Comparison of ENCODE assay signal across 1 cellular context in genomic region chr11:12979928-12980689, GRCh38.
TF ChIP-seq lines count a peak whose summit lies in the region.

No MANE protein-coding gene starts in this region.

TF ChIP-seq in GM23338, 12 proteins besides CTCF, POLR2A, EP300 and RAD21 (continued from another document):
- TF ChIP-seq, protein P1, sequence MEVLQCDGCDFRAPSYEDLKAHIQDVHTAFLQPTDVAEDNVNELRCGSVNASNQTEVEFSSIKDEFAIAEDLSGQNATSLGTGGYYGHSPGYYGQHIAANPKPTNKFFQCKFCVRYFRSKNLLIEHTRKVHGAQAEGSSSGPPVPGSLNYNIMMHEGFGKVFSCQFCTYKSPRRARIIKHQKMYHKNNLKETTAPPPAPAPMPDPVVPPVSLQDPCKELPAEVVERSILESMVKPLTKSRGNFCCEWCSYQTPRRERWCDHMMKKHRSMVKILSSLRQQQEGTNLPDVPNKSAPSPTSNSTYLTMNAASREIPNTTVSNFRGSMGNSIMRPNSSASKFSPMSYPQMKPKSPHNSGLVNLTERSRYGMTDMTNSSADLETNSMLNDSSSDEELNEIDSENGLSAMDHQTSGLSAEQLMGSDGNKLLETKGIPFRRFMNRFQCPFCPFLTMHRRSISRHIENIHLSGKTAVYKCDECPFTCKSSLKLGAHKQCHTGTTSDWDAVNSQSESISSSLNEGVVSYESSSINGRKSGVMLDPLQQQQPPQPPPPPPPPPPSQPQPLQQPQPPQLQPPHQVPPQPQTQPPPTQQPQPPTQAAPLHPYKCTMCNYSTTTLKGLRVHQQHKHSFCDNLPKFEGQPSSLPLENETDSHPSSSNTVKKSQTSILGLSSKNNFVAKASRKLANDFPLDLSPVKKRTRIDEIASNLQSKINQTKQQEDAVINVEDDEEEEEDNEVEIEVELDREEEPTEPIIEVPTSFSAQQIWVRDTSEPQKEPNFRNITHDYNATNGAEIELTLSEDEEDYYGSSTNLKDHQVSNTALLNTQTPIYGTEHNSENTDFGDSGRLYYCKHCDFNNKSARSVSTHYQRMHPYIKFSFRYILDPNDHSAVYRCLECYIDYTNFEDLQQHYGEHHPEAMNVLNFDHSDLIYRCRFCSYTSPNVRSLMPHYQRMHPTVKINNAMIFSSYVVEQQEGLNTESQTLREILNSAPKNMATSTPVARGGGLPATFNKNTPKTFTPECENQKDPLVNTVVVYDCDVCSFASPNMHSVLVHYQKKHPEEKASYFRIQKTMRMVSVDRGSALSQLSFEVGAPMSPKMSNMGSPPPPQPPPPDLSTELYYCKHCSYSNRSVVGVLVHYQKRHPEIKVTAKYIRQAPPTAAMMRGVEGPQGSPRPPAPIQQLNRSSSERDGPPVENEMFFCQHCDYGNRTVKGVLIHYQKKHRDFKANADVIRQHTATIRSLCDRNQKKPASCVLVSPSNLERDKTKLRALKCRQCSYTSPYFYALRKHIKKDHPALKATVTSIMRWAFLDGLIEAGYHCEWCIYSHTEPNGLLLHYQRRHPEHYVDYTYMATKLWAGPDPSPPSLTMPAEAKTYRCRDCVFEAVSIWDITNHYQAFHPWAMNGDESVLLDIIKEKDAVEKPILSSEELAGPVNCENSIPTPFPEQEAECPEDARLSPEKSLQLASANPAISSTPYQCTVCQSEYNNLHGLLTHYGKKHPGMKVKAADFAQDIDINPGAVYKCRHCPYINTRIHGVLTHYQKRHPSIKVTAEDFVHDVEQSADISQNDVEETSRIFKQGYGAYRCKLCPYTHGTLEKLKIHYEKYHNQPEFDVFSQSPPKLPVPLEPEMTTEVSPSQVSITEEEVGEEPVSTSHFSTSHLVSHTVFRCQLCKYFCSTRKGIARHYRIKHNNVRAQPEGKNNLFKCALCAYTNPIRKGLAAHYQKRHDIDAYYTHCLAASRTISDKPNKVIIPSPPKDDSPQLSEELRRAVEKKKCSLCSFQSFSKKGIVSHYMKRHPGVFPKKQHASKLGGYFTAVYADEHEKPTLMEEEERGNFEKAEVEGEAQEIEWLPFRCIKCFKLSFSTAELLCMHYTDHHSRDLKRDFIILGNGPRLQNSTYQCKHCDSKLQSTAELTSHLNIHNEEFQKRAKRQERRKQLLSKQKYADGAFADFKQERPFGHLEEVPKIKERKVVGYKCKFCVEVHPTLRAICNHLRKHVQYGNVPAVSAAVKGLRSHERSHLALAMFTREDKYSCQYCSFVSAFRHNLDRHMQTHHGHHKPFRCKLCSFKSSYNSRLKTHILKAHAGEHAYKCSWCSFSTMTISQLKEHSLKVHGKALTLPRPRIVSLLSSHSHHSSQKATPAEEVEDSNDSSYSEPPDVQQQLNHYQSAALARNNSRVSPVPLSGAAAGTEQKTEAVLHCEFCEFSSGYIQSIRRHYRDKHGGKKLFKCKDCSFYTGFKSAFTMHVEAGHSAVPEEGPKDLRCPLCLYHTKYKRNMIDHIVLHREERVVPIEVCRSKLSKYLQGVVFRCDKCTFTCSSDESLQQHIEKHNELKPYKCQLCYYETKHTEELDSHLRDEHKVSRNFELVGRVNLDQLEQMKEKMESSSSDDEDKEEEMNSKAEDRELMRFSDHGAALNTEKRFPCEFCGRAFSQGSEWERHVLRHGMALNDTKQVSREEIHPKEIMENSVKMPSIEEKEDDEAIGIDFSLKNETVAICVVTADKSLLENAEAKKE (CRISPR knock-in tag; IDR thresholded peaks at IDR 0.05), result no peak
- TF ChIP-seq REST (IDR thresholded peaks at IDR 0.05; ENCODE audit: unreplicated experiment), result no peak
- TF ChIP-seq NANOG (IDR thresholded peaks at IDR 0.05; ENCODE audit: borderline replicate concordance), result no peak
- TF ChIP-seq POLR2AphosphoS5 (IDR thresholded peaks at IDR 0.05; ENCODE audit: low read depth), result no peak
TF ChIP-seq in GM23338: peak in this region for 0.
